ENCODE assay signal across 1 cellular context in genomic region chr11:20029193-20029592, GRCh38.
TF ChIP-seq lines count a peak whose summit lies in the region.

No MANE protein-coding gene starts in this region.

TF ChIP-seq in A549, 52 proteins besides CTCF, POLR2A, EP300 and RAD21 (continued from another document):
- no peak for TF ChIP-seq RNF2 (IDR thresholded peaks at IDR 0.05; ENCODE audit: borderline replicate concordance, low read depth)
- no peak for TF ChIP-seq USF2 (IDR thresholded peaks at IDR 0.05)
- TF ChIP-seq RFX5 (IDR thresholded peaks at IDR 0.05), result no peak
TF ChIP-seq in A549: peak in this region for 0.
